1 cellular context compared by ENCODE assay signal in genomic region chr10:69213601-69214311, GRCh38.
TF ChIP-seq lines count a peak whose summit lies in the region.

No MANE protein-coding gene starts in this region.

TF ChIP-seq in HEK293, 187 proteins besides CTCF, POLR2A, EP300 and RAD21 (continued from another document):
- TF ChIP-seq ZNF274 (IDR thresholded peaks at IDR 0.05; ENCODE audit: low read length): no peak
- TF ChIP-seq ZNF274 (tag by site-specific recombination; IDR thresholded peaks at IDR 0.05; ENCODE audit: borderline replicate concordance): no peak
- peak; percentile 52; the same call in 1 of the 2 replicates for TF ChIP-seq ZNF184 (tag by site-specific recombination; IDR thresholded peaks at IDR 0.05)
- no peak for TF ChIP-seq ZNF529 (tag by site-specific recombination; IDR thresholded peaks at IDR 0.05; ENCODE audit: insufficient replicate concordance)
- peak; percentile 34; the same call in 1 of the 2 replicates for TF ChIP-seq ZNF324 (tag by site-specific recombination; IDR thresholded peaks at IDR 0.05)
- no peak for TF ChIP-seq PRDM6 (tag by site-specific recombination; IDR thresholded peaks at IDR 0.05)
- TF ChIP-seq ZNF391 (tag by site-specific recombination; IDR thresholded peaks at IDR 0.05; ENCODE audit: borderline replicate concordance, low read depth): no peak
- no peak for TF ChIP-seq ZNF433 (tag by site-specific recombination; IDR thresholded peaks at IDR 0.05; ENCODE audit: low read depth)
- no peak for TF ChIP-seq ZNF202 (tag by site-specific recombination; IDR thresholded peaks at IDR 0.05; ENCODE audit: borderline replicate concordance)
- no peak for TF ChIP-seq ZNF514 (tag by site-specific recombination; IDR thresholded peaks at IDR 0.05)
- TF ChIP-seq ZNF610 (tag by site-specific recombination; IDR thresholded peaks at IDR 0.05; ENCODE audit: borderline replicate concordance): no peak
- no peak for TF ChIP-seq ZBTB6 (tag by site-specific recombination; IDR thresholded peaks at IDR 0.05)
- peak; percentile 49; the same call in 1 of the 2 replicates for TF ChIP-seq ZNF513 (tag by site-specific recombination; IDR thresholded peaks at IDR 0.05)
- TF ChIP-seq ZSCAN23 (tag by site-specific recombination; IDR thresholded peaks at IDR 0.05): peak; percentile 62; the same call in 1 of the 2 replicates
- TF ChIP-seq ZNF837 (tag by site-specific recombination; IDR thresholded peaks at IDR 0.05): no peak
- TF ChIP-seq ZNF19 (tag by site-specific recombination; IDR thresholded peaks at IDR 0.05; ENCODE audit: low read depth): no peak
- no peak for TF ChIP-seq ZNF585B (tag by site-specific recombination; IDR thresholded peaks at IDR 0.05)
- TF ChIP-seq ZNF548 (tag by site-specific recombination; IDR thresholded peaks at IDR 0.05): no peak
- peak; percentile 91 for TF ChIP-seq ZNF366 (tag by site-specific recombination; conservative IDR thresholded peaks at IDR 0.05)
- TF ChIP-seq KLF10 (tag by site-specific recombination; IDR thresholded peaks at IDR 0.05): peak; percentile 25; the same call in 1 of the 2 replicates
- no peak for TF ChIP-seq ZNF16 (tag by site-specific recombination; IDR thresholded peaks at IDR 0.05; ENCODE audit: low read depth)
- TF ChIP-seq ZNF354C (tag by site-specific recombination; IDR thresholded peaks at IDR 0.05; ENCODE audit: borderline replicate concordance, low read depth): no peak
- TF ChIP-seq PRDM1 (tag by site-specific recombination; IDR thresholded peaks at IDR 0.05): 0 out of 2 replicates have a peak, but pooled peaks have one; percentile 24
- no peak for TF ChIP-seq ZNF37A (tag by site-specific recombination; IDR thresholded peaks at IDR 0.05)
- TF ChIP-seq ZNF677 (tag by site-specific recombination; IDR thresholded peaks at IDR 0.05): no peak
- TF ChIP-seq ZSCAN4 (tag by site-specific recombination; IDR thresholded peaks at IDR 0.05): no peak
- peak; percentile 79 for TF ChIP-seq GFI1B (tag by site-specific recombination; IDR thresholded peaks at IDR 0.05)
- TF ChIP-seq ZNF398 (tag by site-specific recombination; IDR thresholded peaks at IDR 0.05): peak; percentile 36
